In the genomic region with DNA sequence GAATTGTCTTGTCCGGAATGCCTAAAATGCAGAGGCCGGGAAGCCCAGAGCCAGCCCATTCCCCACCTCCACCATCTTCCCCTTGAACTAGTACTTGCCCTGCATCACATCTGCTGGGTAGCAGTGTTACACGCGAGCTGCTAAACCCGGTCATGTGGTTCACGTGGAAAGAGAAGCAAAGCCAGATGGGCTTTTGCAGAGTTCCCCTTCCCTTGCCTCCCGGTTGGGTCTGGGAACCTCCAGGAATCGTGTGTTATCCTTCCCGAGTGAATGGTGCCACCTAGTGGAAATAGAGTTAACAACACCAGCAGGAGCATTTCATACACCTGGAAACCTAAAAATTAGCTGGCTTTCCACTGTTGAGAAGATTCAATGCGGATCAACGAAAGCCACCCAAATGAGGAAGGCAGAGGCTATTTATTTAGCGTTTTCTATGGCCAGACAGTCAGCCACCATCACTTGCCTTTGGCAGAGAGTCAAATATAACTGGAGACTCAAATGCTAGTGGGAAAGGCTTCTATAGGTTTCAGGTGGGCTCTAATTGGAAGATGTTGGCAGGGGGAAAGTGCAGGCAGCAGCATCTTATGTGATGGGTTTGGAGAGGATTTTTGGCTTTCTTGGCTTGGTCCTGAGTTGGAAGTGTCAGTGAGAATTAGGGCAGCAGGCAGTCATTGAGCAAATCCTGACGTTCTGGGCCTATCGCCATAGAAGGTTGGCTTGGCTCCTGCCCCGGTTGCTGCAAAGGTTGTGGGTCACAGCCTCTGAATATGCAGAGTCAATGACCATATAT, we compare ENCODE assay signal across 2 cellular contexts.
TF ChIP-seq lines count a peak whose summit lies in the region.

No MANE protein-coding gene starts in this region.

TF ChIP-seq in HEK293T, 16 proteins besides CTCF, POLR2A, EP300 and RAD21:
- TF ChIP-seq BHLHE40 (IDR thresholded peaks at IDR 0.05; ENCODE audit: borderline replicate concordance) (no peak), L3MBTL2 (conservative IDR thresholded peaks at IDR 0.05) (peak; percentile 56), CTBP1 (IDR thresholded peaks at IDR 0.05; ENCODE audit: borderline replicate concordance) (no peak), ARNT (IDR thresholded peaks at IDR 0.05) (no peak), HDGF (IDR thresholded peaks at IDR 0.05; ENCODE audit: borderline replicate concordance) (no peak), SUZ12 (IDR thresholded peaks at IDR 0.05) (no peak), ELF4 (IDR thresholded peaks at IDR 0.05) (no peak), TARDBP (IDR thresholded peaks at IDR 0.05) (no peak), FOXA1 (IDR thresholded peaks at IDR 0.05) (no peak)

TF ChIP-seq in GM12878, 131 proteins besides CTCF, POLR2A, EP300 and RAD21:
- TF ChIP-seq IKZF2 (IDR thresholded peaks at IDR 0.05): peak in 1 of 2 experiments; percentile 37; a peak in 1 of 4 replicates
- TF ChIP-seq MTA3 (IDR thresholded peaks at IDR 0.05; ENCODE audit: borderline replicate concordance, low read length): no peak
- peak; percentile 75 for TF ChIP-seq SMC3 (IDR thresholded peaks at IDR 0.05; ENCODE audit: borderline replicate concordance, low read length)
- 0 out of 2 replicates have a peak, but pooled peaks have one; percentile 23 for TF ChIP-seq EED (IDR thresholded peaks at IDR 0.05; ENCODE audit: low read depth)
- TF ChIP-seq WRNIP1 (IDR thresholded peaks at IDR 0.05; ENCODE audit: borderline replicate concordance, low read depth, low read length): no peak
- 0 out of 2 replicates have a peak, but pooled peaks have one; percentile 40 for TF ChIP-seq YY1 (IDR thresholded peaks at IDR 0.05; ENCODE audit: low read depth, low read length)
- TF ChIP-seq IKZF1 (conservative IDR thresholded peaks at IDR 0.05): peak; percentile 38; the same call in 1 of the 2 replicates
